In genomic region chr3:185942907-185943306, GRCh38 we compare ENCODE assay signal across 1 cellular context.
TF ChIP-seq lines count a peak whose summit lies in the region.

No MANE protein-coding gene starts in this region.

TF ChIP-seq in GM23338, 12 proteins besides CTCF, POLR2A, EP300 and RAD21:
- no peak for TF ChIP-seq ZNF462 (CRISPR knock-in tag; IDR thresholded peaks at IDR 0.05)
- no peak for TF ChIP-seq JUNB (IDR thresholded peaks at IDR 0.05; ENCODE audit: unreplicated experiment)
- TF ChIP-seq STAT1 (IDR thresholded peaks at IDR 0.05; ENCODE audit: unreplicated experiment), result no peak
- no peak for TF ChIP-seq ETS1 (IDR thresholded peaks at IDR 0.05)
- no peak for TF ChIP-seq EZH2phosphoT487 (IDR thresholded peaks at IDR 0.05; ENCODE audit: unreplicated experiment)
- TF ChIP-seq REST (IDR thresholded peaks at IDR 0.05; ENCODE audit: unreplicated experiment), result no peak
- no peak for TF ChIP-seq ZNF331 (CRISPR knock-in tag; IDR thresholded peaks at IDR 0.05; ENCODE audit: low read depth)
- no peak for TF ChIP-seq ZNF114 (CRISPR knock-in tag; IDR thresholded peaks at IDR 0.05)
- no peak for TF ChIP-seq CREB1 (CRISPR knock-in tag; IDR thresholded peaks at IDR 0.05; ENCODE audit: low read depth)
- TF ChIP-seq EZH2 (IDR thresholded peaks at IDR 0.05; ENCODE audit: low read depth, unreplicated experiment), result no peak
- no peak for TF ChIP-seq NANOG (IDR thresholded peaks at IDR 0.05; ENCODE audit: borderline replicate concordance)
- no peak for TF ChIP-seq POLR2AphosphoS5 (IDR thresholded peaks at IDR 0.05; ENCODE audit: low read depth)
